In the genomic region with DNA sequence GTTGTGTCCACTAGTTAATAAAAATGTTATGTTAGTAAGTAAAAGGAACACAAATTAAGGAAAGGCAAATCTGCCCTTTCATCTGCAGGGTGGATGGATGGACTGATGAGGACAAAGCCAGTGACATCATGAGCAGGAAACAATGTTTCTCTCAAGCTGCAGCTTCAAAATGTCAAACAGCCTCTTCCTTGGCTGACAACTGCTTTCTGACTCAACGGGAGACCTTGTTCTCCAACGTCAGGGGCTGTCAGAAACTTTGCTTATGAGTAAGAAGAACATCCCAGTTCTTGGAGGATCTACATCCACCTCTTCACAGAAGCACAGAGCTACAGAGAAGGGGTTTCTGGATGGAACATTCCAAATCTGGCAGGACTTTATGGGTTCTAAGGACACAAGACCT, we compare ENCODE assay signal across 1 cellular context.
TF ChIP-seq lines count a peak whose summit lies in the region.

No MANE protein-coding gene starts in this region.

TF ChIP-seq in A549, 52 proteins besides CTCF, POLR2A, EP300 and RAD21 (continued from another document):
- TF ChIP-seq, protein P1, sequence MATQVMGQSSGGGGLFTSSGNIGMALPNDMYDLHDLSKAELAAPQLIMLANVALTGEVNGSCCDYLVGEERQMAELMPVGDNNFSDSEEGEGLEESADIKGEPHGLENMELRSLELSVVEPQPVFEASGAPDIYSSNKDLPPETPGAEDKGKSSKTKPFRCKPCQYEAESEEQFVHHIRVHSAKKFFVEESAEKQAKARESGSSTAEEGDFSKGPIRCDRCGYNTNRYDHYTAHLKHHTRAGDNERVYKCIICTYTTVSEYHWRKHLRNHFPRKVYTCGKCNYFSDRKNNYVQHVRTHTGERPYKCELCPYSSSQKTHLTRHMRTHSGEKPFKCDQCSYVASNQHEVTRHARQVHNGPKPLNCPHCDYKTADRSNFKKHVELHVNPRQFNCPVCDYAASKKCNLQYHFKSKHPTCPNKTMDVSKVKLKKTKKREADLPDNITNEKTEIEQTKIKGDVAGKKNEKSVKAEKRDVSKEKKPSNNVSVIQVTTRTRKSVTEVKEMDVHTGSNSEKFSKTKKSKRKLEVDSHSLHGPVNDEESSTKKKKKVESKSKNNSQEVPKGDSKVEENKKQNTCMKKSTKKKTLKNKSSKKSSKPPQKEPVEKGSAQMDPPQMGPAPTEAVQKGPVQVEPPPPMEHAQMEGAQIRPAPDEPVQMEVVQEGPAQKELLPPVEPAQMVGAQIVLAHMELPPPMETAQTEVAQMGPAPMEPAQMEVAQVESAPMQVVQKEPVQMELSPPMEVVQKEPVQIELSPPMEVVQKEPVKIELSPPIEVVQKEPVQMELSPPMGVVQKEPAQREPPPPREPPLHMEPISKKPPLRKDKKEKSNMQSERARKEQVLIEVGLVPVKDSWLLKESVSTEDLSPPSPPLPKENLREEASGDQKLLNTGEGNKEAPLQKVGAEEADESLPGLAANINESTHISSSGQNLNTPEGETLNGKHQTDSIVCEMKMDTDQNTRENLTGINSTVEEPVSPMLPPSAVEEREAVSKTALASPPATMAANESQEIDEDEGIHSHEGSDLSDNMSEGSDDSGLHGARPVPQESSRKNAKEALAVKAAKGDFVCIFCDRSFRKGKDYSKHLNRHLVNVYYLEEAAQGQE (IDR thresholded peaks at IDR 0.05) = no peak
- TF ChIP-seq CEBPB (IDR thresholded peaks at IDR 0.05) = no peak
- TF ChIP-seq, protein P2, sequence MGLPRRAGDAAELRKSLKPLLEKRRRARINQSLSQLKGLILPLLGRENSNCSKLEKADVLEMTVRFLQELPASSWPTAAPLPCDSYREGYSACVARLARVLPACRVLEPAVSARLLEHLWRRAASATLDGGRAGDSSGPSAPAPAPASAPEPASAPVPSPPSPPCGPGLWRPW (IDR thresholded peaks at IDR 0.05) = no peak
